In the genomic region with DNA sequence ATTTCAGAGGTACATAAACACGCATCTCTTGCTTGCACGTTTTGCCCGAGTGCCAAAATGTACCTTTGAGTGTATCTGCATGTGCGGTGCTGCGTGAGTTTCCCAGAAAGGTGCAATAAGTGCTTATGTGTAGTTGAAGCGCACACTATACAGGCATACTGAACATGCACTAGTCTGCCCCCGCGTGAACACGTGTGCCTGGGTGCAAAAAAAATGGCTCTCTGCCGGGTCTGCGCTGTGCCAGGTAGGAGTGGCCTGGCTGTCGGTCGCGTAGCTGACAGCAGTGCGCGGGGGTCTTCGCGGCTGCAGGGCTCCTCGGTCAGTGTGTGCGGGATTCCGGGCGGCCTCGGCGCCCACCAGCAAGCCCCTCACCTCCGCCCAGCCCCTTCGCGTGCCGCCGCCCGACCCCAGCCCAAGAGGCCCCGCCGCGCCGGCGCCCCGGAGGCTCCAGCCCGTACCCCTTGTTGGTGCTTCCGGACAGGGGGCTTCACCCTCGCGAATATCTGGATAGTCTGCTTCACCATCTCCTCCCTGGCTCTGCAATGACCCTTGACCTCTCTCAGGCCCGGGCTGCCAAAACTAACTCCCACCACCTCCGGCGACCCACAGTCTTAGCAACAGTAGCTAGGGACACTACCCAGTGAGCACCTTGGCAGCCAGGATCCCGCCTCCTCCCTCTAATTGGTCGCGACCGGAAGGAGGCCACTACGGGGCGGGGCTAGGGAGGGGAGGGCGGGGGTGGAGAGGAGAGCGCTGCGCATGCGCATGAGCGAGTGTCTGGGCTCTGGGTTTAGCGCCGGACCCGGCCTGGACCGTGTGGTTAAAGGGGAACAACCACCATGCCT, we compare ENCODE assay signal across 1 cellular context.
TF ChIP-seq lines count a peak whose summit lies in the region.

A gene with protein sequence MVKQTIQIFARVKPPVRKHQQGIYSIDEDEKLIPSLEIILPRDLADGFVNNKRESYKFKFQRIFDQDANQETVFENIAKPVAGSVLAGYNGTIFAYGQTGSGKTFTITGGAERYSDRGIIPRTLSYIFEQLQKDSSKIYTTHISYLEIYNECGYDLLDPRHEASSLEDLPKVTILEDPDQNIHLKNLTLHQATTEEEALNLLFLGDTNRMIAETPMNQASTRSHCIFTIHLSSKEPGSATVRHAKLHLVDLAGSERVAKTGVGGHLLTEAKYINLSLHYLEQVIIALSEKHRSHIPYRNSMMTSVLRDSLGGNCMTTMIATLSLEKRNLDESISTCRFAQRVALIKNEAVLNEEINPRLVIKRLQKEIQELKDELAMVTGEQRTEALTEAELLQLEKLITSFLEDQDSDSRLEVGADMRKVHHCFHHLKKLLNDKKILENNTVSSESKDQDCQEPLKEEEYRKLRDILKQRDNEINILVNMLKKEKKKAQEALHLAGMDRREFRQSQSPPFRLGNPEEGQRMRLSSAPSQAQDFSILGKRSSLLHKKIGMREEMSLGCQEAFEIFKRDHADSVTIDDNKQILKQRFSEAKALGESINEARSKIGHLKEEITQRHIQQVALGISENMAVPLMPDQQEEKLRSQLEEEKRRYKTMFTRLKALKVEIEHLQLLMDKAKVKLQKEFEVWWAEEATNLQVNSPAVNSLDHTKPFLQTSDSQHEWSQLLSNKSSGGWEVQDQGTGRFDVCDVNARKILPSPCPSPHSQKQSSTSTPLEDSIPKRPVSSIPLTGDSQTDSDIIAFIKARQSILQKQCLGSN (minus strand): TSS at position 622 of the 845 bp plus-strand sequence. CDS start 98 bp downstream, at position 524.

TF ChIP-seq in GM23338, 12 proteins besides CTCF, POLR2A, EP300 and RAD21 (continued from another document):
- TF ChIP-seq, protein P1, sequence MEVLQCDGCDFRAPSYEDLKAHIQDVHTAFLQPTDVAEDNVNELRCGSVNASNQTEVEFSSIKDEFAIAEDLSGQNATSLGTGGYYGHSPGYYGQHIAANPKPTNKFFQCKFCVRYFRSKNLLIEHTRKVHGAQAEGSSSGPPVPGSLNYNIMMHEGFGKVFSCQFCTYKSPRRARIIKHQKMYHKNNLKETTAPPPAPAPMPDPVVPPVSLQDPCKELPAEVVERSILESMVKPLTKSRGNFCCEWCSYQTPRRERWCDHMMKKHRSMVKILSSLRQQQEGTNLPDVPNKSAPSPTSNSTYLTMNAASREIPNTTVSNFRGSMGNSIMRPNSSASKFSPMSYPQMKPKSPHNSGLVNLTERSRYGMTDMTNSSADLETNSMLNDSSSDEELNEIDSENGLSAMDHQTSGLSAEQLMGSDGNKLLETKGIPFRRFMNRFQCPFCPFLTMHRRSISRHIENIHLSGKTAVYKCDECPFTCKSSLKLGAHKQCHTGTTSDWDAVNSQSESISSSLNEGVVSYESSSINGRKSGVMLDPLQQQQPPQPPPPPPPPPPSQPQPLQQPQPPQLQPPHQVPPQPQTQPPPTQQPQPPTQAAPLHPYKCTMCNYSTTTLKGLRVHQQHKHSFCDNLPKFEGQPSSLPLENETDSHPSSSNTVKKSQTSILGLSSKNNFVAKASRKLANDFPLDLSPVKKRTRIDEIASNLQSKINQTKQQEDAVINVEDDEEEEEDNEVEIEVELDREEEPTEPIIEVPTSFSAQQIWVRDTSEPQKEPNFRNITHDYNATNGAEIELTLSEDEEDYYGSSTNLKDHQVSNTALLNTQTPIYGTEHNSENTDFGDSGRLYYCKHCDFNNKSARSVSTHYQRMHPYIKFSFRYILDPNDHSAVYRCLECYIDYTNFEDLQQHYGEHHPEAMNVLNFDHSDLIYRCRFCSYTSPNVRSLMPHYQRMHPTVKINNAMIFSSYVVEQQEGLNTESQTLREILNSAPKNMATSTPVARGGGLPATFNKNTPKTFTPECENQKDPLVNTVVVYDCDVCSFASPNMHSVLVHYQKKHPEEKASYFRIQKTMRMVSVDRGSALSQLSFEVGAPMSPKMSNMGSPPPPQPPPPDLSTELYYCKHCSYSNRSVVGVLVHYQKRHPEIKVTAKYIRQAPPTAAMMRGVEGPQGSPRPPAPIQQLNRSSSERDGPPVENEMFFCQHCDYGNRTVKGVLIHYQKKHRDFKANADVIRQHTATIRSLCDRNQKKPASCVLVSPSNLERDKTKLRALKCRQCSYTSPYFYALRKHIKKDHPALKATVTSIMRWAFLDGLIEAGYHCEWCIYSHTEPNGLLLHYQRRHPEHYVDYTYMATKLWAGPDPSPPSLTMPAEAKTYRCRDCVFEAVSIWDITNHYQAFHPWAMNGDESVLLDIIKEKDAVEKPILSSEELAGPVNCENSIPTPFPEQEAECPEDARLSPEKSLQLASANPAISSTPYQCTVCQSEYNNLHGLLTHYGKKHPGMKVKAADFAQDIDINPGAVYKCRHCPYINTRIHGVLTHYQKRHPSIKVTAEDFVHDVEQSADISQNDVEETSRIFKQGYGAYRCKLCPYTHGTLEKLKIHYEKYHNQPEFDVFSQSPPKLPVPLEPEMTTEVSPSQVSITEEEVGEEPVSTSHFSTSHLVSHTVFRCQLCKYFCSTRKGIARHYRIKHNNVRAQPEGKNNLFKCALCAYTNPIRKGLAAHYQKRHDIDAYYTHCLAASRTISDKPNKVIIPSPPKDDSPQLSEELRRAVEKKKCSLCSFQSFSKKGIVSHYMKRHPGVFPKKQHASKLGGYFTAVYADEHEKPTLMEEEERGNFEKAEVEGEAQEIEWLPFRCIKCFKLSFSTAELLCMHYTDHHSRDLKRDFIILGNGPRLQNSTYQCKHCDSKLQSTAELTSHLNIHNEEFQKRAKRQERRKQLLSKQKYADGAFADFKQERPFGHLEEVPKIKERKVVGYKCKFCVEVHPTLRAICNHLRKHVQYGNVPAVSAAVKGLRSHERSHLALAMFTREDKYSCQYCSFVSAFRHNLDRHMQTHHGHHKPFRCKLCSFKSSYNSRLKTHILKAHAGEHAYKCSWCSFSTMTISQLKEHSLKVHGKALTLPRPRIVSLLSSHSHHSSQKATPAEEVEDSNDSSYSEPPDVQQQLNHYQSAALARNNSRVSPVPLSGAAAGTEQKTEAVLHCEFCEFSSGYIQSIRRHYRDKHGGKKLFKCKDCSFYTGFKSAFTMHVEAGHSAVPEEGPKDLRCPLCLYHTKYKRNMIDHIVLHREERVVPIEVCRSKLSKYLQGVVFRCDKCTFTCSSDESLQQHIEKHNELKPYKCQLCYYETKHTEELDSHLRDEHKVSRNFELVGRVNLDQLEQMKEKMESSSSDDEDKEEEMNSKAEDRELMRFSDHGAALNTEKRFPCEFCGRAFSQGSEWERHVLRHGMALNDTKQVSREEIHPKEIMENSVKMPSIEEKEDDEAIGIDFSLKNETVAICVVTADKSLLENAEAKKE (CRISPR knock-in tag; IDR thresholded peaks at IDR 0.05), result no peak
